Comparison of ENCODE assay signal across 1 cellular context in the genomic region with DNA sequence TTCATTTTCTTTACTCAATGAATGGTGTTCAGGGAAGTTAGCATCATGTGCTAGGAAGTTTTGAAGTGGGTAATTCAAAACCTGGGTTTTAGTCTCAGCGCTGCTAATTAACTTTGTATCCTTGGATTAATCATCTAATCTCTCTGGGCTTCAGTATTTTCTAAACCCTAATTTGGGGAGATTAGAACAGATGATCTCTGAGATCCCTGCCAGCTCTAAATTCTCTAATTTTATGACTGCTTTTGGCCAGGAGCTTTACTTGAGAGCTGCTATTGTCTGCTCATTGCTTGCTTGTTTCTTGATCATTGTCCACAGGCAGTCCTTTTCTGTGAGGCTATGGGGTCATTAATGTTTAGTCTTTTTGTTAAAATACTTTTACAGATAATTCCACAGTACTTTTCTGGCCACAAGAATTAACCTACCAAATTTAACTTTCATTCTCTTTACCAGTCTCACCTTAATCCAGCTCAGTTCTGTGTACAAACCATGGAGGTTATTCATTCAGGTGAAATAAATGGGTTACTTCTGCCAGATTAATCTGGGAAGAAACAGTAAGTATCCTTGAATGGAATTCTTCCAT.
TF ChIP-seq lines count a peak whose summit lies in the region.

No MANE protein-coding gene starts in this region.

TF ChIP-seq in GM23338, 12 proteins besides CTCF, POLR2A, EP300 and RAD21 (continued from another document):
- no peak for TF ChIP-seq ZNF114 (CRISPR knock-in tag; IDR thresholded peaks at IDR 0.05)
- no peak for TF ChIP-seq STAT1 (IDR thresholded peaks at IDR 0.05; ENCODE audit: unreplicated experiment)
